33 cellular contexts compared by ENCODE assay signal in the genomic region with DNA sequence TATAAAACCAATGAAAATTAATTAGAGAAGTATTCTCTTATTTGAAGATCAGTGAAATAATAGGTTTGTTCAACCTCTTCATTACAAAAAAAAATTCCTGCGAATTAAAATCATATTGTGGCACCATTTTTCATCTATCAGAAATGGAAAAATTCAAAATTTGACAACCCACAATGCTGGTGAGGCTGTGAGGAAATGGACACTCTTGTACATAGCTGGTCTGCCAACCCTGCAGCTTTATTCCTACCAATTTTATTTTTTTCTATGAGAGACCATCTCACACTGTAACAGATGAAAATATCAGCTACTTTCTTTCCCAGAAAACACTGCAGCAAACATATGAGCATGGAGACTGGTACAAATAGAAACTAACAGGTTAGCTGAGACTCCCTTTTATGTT.
"Had no signal": no experiment of that assay in that cellular context is flagged by ENCODE, and none has a peak within 500 bp of the region (broad histone marks: within the 10 kb centered on the region; RNA-seq: fewer than 3 reads in every experiment).

No MANE protein-coding gene starts in this region.

- H3K4me1 ChIP-seq: adrenal gland, ascending aorta, body of pancreas, breast epithelium had no signal

- H3K36me3 ChIP-seq: adrenal gland, ascending aorta, brain microvascular endothelial cell, breast epithelium, cardiac muscle cell had no signal

- H3K4me3 ChIP-seq: adrenal gland, ascending aorta, body of pancreas, breast epithelium, cardiac muscle cell had no signal

- FAIRE-seq: astrocyte, bronchial epithelial cell had no signal

- DNase-seq: activated effector memory CD4-positive, alpha-beta T cell treated with anti-CD3 and anti-CD28 coated beads, Interleukin-2, amount 50 U/mL, for 16 hours; activated effector memory CD4-positive, alpha-beta T cell treated with Interleukin-2 at 50 U/mL for 16 hours; activated gamma-delta T cell; activated gamma-delta T cell treated with Interleukin-2 at 50 U/mL for 16 hours; activated naive CD4-positive, alpha-beta T cell; activated naive CD4-positive, alpha-beta T cell treated with anti-CD3 and anti-CD28 coated beads for 36 hours; activated naive CD4-positive, alpha-beta T cell treated with anti-CD3 and anti-CD28 coated beads, Interleukin-2, amount 10 ng/mL, durations not matched to agents 7 days and 5 days; activated naive CD4-positive, alpha-beta T cell treated with anti-CD3 and anti-CD28 coated beads, Interleukin-2, amount 50 U/mL, for 16 hours; activated naive CD4-positive, alpha-beta T cell treated with Interleukin-2 at 50 U/mL for 16 hours; activated naive CD8-positive, alpha-beta T cell treated with anti-CD3 and anti-CD28 coated beads for 36 hours; activated naive CD8-positive, alpha-beta T cell treated with anti-CD3 and anti-CD28 coated beads, Interleukin-2, amount 10 ng/mL, durations not matched to agents 7 days and 5 days; activated naive CD8-positive, alpha-beta T cell treated with anti-CD3 and anti-CD28 coated beads, Interleukin-2, amount 50 U/mL, for 24 hours; activated T-cell treated with anti-CD3 and anti-CD28 coated beads, Interleukin-2, amount 50 U/mL, for 24 hours; activated T-cell treated with anti-CD3 and anti-CD28 coated beads, Interleukin-2, amount 50 U/mL, for 4 hours; activated T-cell treated with anti-CD3 and anti-CD28 coated beads, Interleukin-2, amount 50 U/mL, for 48 hours; activated T-cell treated with anti-CD3 and anti-CD28 coated beads, Interleukin-2, amount 50 U/mL, for 72 hours; adrenal gland; amniotic stem cell; amygdala; anterior cingulate cortex; aorta; body of pancreas; brain microvascular endothelial cell; caudate nucleus; central memory CD4-positive, alpha-beta T cell; cerebellar nuclear complex had no signal

- H3K27ac ChIP-seq: adrenal gland, ascending aorta, body of pancreas, brain microvascular endothelial cell, breast epithelium, cardiac muscle cell had no signal

- H3K27me3 ChIP-seq: adrenal gland, ascending aorta, body of pancreas, brain microvascular endothelial cell, breast epithelium, cardiac muscle cell had no signal

- ATAC-seq: activated naive CD4-positive, alpha-beta T cell treated with anti-CD3 and anti-CD28 coated beads, Interleukin-2, amount 50 U/mL, for 72 hours; activated naive CD8-positive, alpha-beta T cell treated with anti-CD3 and anti-CD28 coated beads, Interleukin-2, amount 50 U/mL, for 24 hours; activated T-cell treated with anti-CD3 and anti-CD28 coated beads, Interleukin-2, amount 50 U/mL, for 4 hours; activated T-cell treated with anti-CD3 and anti-CD28 coated beads, Interleukin-2, amount 50 U/mL, for 72 hours; activated T-helper 17 cell treated with anti-CD3 and anti-CD28 coated beads, Interleukin-2, amount 50 U/mL, for 72 hours; body of pancreas had no signal

- H3K9me3 ChIP-seq: ascending aorta, body of pancreas, breast epithelium had no signal
